In the genomic region with DNA sequence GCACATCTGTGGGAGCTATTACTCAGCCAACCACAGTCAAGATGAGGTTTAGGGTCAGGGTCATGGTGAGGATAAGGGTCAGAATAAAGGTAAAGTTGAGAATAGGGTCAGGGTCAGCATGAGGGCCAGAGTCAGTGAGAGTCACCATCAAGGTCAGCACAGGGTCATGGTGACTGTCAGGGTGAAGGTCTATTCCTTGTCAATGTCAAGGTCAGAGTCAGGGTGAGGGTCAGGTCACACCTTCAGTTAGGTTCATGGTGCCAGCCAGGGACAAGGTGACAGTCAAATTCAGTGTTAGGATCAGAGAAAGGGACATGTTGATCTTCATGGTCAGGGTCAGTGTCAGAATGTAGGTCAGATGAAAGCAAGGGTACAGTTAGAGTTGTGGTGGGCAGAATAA, we compare ENCODE assay signal across 34 cellular contexts.
"Had no signal": no experiment of that assay in that cellular context is flagged by ENCODE, and none has a peak within 500 bp of the region (broad histone marks: within the 10 kb centered on the region; RNA-seq: fewer than 3 reads in every experiment).

No MANE protein-coding gene starts in this region.

- ATAC-seq: activated CD4-positive, CD25-positive, alpha-beta regulatory T cell treated with anti-CD3 and anti-CD28 coated beads, Interleukin-2, amount 50 U/mL, for 24 hours; activated CD8-positive, alpha-beta T cell treated with anti-CD3 and anti-CD28 coated beads for 36 hours; activated naive CD8-positive, alpha-beta T cell treated with anti-CD3 and anti-CD28 coated beads, Interleukin-2, amount 50 U/mL, for 24 hours; activated T-cell treated with anti-CD3 and anti-CD28 coated beads, Interleukin-2, amount 50 U/mL, for 4 hours; activated T-helper 17 cell treated with anti-CD3 and anti-CD28 coated beads, Interleukin-2, amount 50 U/mL, for 72 hours; body of pancreas; esophagus mucosa; gastrocnemius medialis; heart left ventricle; T-cell had no signal

- DNase-seq: activated B cell treated with CpG ODN at 0.5 μM for 24 hours; activated CD4-positive, alpha-beta T cell treated with anti-CD3 and anti-CD28 coated beads for 48 hours; activated CD4-positive, alpha-beta T cell treated with anti-CD3 and anti-CD28 coated beads, Interleukin-2, amount 50 U/mL, for 1 hour; activated CD4-positive, alpha-beta T cell treated with anti-CD3 and anti-CD28 coated beads, Interleukin-2, amount 50 U/mL, for 48 hours; activated CD8-positive, alpha-beta memory T cell treated with anti-CD3 and anti-CD28 coated beads for 24 hours; activated CD8-positive, alpha-beta T cell treated with anti-CD3 and anti-CD28 coated beads for 36 hours; activated effector memory CD4-positive, alpha-beta T cell treated with Interleukin-2 at 50 U/mL for 16 hours; activated gamma-delta T cell treated with Interleukin-2 at 50 U/mL for 16 hours; activated naive CD4-positive, alpha-beta T cell treated with anti-CD3 and anti-CD28 coated beads, Interleukin-2, amount 50 U/mL, for 16 hours; activated naive CD4-positive, alpha-beta T cell treated with Interleukin-2 at 50 U/mL for 16 hours; activated naive CD8-positive, alpha-beta T cell treated with anti-CD3 and anti-CD28 coated beads for 36 hours; activated naive CD8-positive, alpha-beta T cell treated with anti-CD3 and anti-CD28 coated beads, Interleukin-2, amount 50 U/mL, for 24 hours; activated T-cell treated with anti-CD3 and anti-CD28 coated beads, Interleukin-2, amount 50 U/mL, for 4 hours; adrenal gland; amygdala; aorta; body of pancreas; central memory CD4-positive, alpha-beta T cell; cerebellar nuclear complex; dorsolateral prefrontal cortex; effector memory CD4-positive, alpha-beta T cell; endodermal cell; foreskin fibroblast; gastrocnemius medialis; glutamatergic neuron; heart left ventricle; T-cell; T-helper 9 cell; WERI-Rb-1 had no signal

- H3K27me3 ChIP-seq: adrenal gland, body of pancreas, cardiac muscle cell, gastrocnemius medialis, heart left ventricle had no signal

- H3K9me3 ChIP-seq: adrenal gland, body of pancreas, gastrocnemius medialis, heart left ventricle had no signal

- H3K36me3 ChIP-seq: adrenal gland, cardiac muscle cell, gastrocnemius medialis, heart left ventricle, WERI-Rb-1 had no signal

- H3K27ac ChIP-seq: adrenal gland, body of pancreas, cardiac muscle cell, coronary artery, dorsolateral prefrontal cortex, gastrocnemius medialis, heart left ventricle, WERI-Rb-1 had no signal

- H3K4me1 ChIP-seq: adrenal gland, body of pancreas, gastrocnemius medialis, heart left ventricle had no signal

- H3K4me3 ChIP-seq: adrenal gland, body of pancreas, cardiac muscle cell, coronary artery, dorsolateral prefrontal cortex, gastrocnemius medialis, heart left ventricle had no signal
